15 cellular contexts compared by ENCODE assay signal in genomic region chr7:71486856-71487628, GRCh38.
DNase-seq lines count a peak whose midpoint lies in the region; TF ChIP-seq lines count a peak whose summit lies in the region.
"Had no signal": no experiment of that assay in that cellular context is flagged by ENCODE, and none has a peak within 500 bp of the region (broad histone marks: within the 10 kb centered on the region; RNA-seq: fewer than 3 reads in every experiment).

No MANE protein-coding gene starts in this region.

- no peaks in the 10 kb centered on the region for H3K27me3 ChIP-seq in fibroblast of lung (ENCODE audit: control insufficient read depth, insufficient read depth, low read length)
- no peaks in the 10 kb centered on the region for H3K27me3 ChIP-seq in Peyer's patch

- DNase-seq in AG04449 (ENCODE audit: low read depth, low spot score) (peak; percentile 41), NCI-H460 (ENCODE audit: extremely low read depth, low read depth) (peak; percentile 59), fibroblast of lung (ENCODE audit: low read depth in 2 of 2) (peak; percentile 65 to 79), non-pigmented ciliary epithelial cell (ENCODE audit: low read depth) (peak; percentile 62), NCI-H2107 treated with DMSO at 0.1 percent for 48 hours (lab: John Stamatoyannopoulos, UW; ENCODE audit: unreplicated experiment) (no peak), Peyer's patch (no peak), LoVo (ENCODE audit: low spot score) (no peak), RKO (ENCODE audit: low spot score) (no peak)
- DNase-seq: ACHN; dermis blood vessel endothelial cell; Kasumi-1; NCI-H2081 treated with DMSO at 0.1 percent for 48 hours; NK-92 treated with Interleukin-12 subunit alpha and Interleukin-12 subunit beta, amount 100 ng/mL, for 24 hours; SK-N-SH; WERI-Rb-1 had no signal

- H3K9ac ChIP-seq in fibroblast of lung (ENCODE audit: insufficient read depth, low read length), result no peak overlapping the region
- H3K9ac ChIP-seq: SK-N-SH had no signal

- TF ChIP-seq CTCF in AG04449 (IDR thresholded peaks at IDR 0.05; ENCODE audit: insufficient read depth, low read length, missing control alignments) (no peak), fibroblast of lung (conservative IDR thresholded peaks at IDR 0.05 in 1 of 2, IDR thresholded peaks at IDR 0.05 in 1 of 2; ENCODE audit: low read depth in 1 of 2, low read length in 2 of 2) (no peak), Peyer's patch (IDR thresholded peaks at IDR 0.05) (no peak)

- H3K4me3 ChIP-seq in AG04449 (ENCODE audit: low read depth, low read length) (no peak overlapping the region), fibroblast of lung (replicated peaks in 1 of 4; ENCODE audit: control extremely low read depth in 1 of 4, insufficient read depth in 1 of 4, low read depth in 3 of 4, low read length in 4 of 4) (no peak overlapping the region), Peyer's patch (no peak overlapping the region)

- CTCF ChIA-PET in AG04449 (lab: Yijun Ruan, JAX), result interaction anchor here (1.5 kb wide), 1 partner anchor 247 kb away, joined by 3 read pairs; no protein-coding TSS in a partner anchor

- no peaks in the 10 kb centered on the region for H3K79me2 ChIP-seq in fibroblast of lung (ENCODE audit: control insufficient read depth, insufficient read depth, low read length)

- H4K20me1 ChIP-seq in fibroblast of lung (ENCODE audit: control insufficient read depth, extremely low read depth, insufficient read depth, low read length), result no peaks in the 10 kb centered on the region

- POLR2A ChIA-PET in AG04449 (lab: Yijun Ruan, JAX), result no interaction called here

- no peak for TF ChIP-seq POLR2A in Peyer's patch (IDR thresholded peaks at IDR 0.05)

- no peak overlapping the region for H2AFZ ChIP-seq in fibroblast of lung (ENCODE audit: low read length)

- H3K9me3 ChIP-seq in fibroblast of lung (ENCODE audit: control insufficient read depth, insufficient read depth, low read depth, low read length) (no peaks in the 10 kb centered on the region), Peyer's patch (no peaks in the 10 kb centered on the region)

- H3K27ac ChIP-seq in fibroblast of lung (ENCODE audit: insufficient read depth, low read length), result peak overlapping the region; percentile 66
- no peak overlapping the region for H3K27ac ChIP-seq in Peyer's patch
- H3K27ac ChIP-seq: WERI-Rb-1 had no signal

- H3K4me1 ChIP-seq in fibroblast of lung (ENCODE audit: control insufficient read depth, extremely low read depth, insufficient read depth, low read length) (no peaks in the 10 kb centered on the region), Peyer's patch (no peaks in the 10 kb centered on the region)

- H3K36me3 ChIP-seq in fibroblast of lung (ENCODE audit: control insufficient read depth, insufficient read depth, low read length) (no peaks in the 10 kb centered on the region), Peyer's patch (no peaks in the 10 kb centered on the region)
- H3K36me3 ChIP-seq: WERI-Rb-1 had no signal

- H3K4me2 ChIP-seq in fibroblast of lung (ENCODE audit: extremely low read depth, insufficient read depth, low read length), result no peak overlapping the region
- H3K4me2 ChIP-seq: SK-N-SH had no signal

Comparison
In these comparisons a context has a peak if more than half of its experiments do, and no peak if none do; other contexts are left out.
1. DNase-seq: peak in AG04449 (single experiment), NCI-H460 (single experiment), fibroblast of lung (2 of 2) and non-pigmented ciliary epithelial cell (single experiment); none in NCI-H2107 treated with DMSO at 0.1 percent for 48 hours (single experiment), Peyer's patch (0 of 3), LoVo (single experiment) and RKO (single experiment).